In genomic region chr4:53377319-53378170, GRCh38 we compare ENCODE assay signal across 1 cellular context.
A peak's percentile ranks its signal among the peaks of the same experiment; 100 is the strongest.
TF ChIP-seq lines count a peak whose summit lies in the region.

Gene FIP1L1, plus strand, starts transcription at chr4:53377641. Its CDS starts 198 bp downstream, at chr4:53377839.

TF ChIP-seq in K562, 482 proteins besides CTCF, POLR2A, EP300 and RAD21 (continued from another document and continues in another):
- TF ChIP-seq ZNF512 (tag; IDR thresholded peaks at IDR 0.05) = peak; percentile 52; the same call in 1 of the 2 replicates
- no peak for TF ChIP-seq ERF (CRISPR knock-in tag; IDR thresholded peaks at IDR 0.05)
- TF ChIP-seq ZNF354B (CRISPR knock-in tag; IDR thresholded peaks at IDR 0.05) = no peak
- TF ChIP-seq ZNF24 (IDR thresholded peaks at IDR 0.05) = 0 out of 2 replicates have a peak, but pooled peaks have one; percentile 26
- peak in 1 of 2 experiments; percentile 27; a peak in 3 of 4 replicates for TF ChIP-seq MNT (conservative IDR thresholded peaks at IDR 0.05)
- no peak for TF ChIP-seq CEBPZ (IDR thresholded peaks at IDR 0.05; ENCODE audit: borderline replicate concordance, low read depth, low read length)
- no peak for TF ChIP-seq ZNF695 (CRISPR knock-in tag; IDR thresholded peaks at IDR 0.05)
- no peak for TF ChIP-seq FOXK1 (CRISPR knock-in tag; IDR thresholded peaks at IDR 0.05; ENCODE audit: borderline replicate concordance)
- TF ChIP-seq ZNF785 (CRISPR knock-in tag; IDR thresholded peaks at IDR 0.05) = no peak
- TF ChIP-seq BDP1 (IDR thresholded peaks at IDR 0.05; ENCODE audit: insufficient read depth, insufficient read length) = no peak
- peak; percentile 97 for TF ChIP-seq MEIS2 (IDR thresholded peaks at IDR 0.05; ENCODE audit: partially characterized antibody)
- no peak for TF ChIP-seq NR2F6 (CRISPR knock-in tag; IDR thresholded peaks at IDR 0.05)
- TF ChIP-seq GABPB1 (CRISPR knock-in tag; IDR thresholded peaks at IDR 0.05) = peak; percentile 79
- TF ChIP-seq NFIC (IDR thresholded peaks at IDR 0.05) = no peak
- no peak for TF ChIP-seq BACH1 (tag; IDR thresholded peaks at IDR 0.05)
- peak; percentile 41 to 49; a peak in 1 of 4 replicates for TF ChIP-seq FOXK2 (conservative IDR thresholded peaks at IDR 0.05 in 1 of 2, IDR thresholded peaks at IDR 0.05 in 1 of 2; ENCODE audit: low read depth in 2 of 2)
- TF ChIP-seq BCL6 (CRISPR knock-in tag; IDR thresholded peaks at IDR 0.05) = no peak
- TF ChIP-seq STAG1 (CRISPR knock-in tag; IDR thresholded peaks at IDR 0.05; ENCODE audit: borderline replicate concordance) = no peak
- TF ChIP-seq ILF3 (IDR thresholded peaks at IDR 0.05; ENCODE audit: borderline replicate concordance) = no peak
- no peak for TF ChIP-seq MAFF (IDR thresholded peaks at IDR 0.05; ENCODE audit: low read length)
- peak; percentile 66 to 88; a peak in 2 of 4 replicates for TF ChIP-seq SIN3A (IDR thresholded peaks at IDR 0.05; ENCODE audit: borderline replicate concordance in 2 of 2, control insufficient read depth in 1 of 2, low read depth in 2 of 2, low read length in 2 of 2)
- no peak for TF ChIP-seq TSHZ1 (CRISPR knock-in tag; IDR thresholded peaks at IDR 0.05)
- no peak for TF ChIP-seq MED1 (CRISPR knock-in tag; IDR thresholded peaks at IDR 0.05; ENCODE audit: borderline replicate concordance)
- TF ChIP-seq MTA1 (IDR thresholded peaks at IDR 0.05; ENCODE audit: borderline replicate concordance) = no peak
- TF ChIP-seq SRSF1 (IDR thresholded peaks at IDR 0.05; ENCODE audit: low read depth, low read length) = no peak
- TF ChIP-seq MITF (IDR thresholded peaks at IDR 0.05) = no peak
- TF ChIP-seq TEAD1 (CRISPR knock-in tag; IDR thresholded peaks at IDR 0.05) = peak in 1 of 2 experiments; percentile 86; a peak in 2 of 4 replicates
- no peak for TF ChIP-seq FOXJ3 (CRISPR knock-in tag; IDR thresholded peaks at IDR 0.05)
- TF ChIP-seq CBFA2T3 (IDR thresholded peaks at IDR 0.05) = no peak
- TF ChIP-seq ZNF77 (CRISPR knock-in tag; IDR thresholded peaks at IDR 0.05) = no peak
- TF ChIP-seq ZBTB5 (IDR thresholded peaks at IDR 0.05) = no peak
- no peak for TF ChIP-seq DIDO1 (tag; IDR thresholded peaks at IDR 0.05; ENCODE audit: low read depth)
- TF ChIP-seq ZNF212 (CRISPR knock-in tag; IDR thresholded peaks at IDR 0.05) = no peak
- peak in 1 of 2 experiments; percentile 71; a peak in 2 of 4 replicates for TF ChIP-seq HDAC1 (IDR thresholded peaks at IDR 0.05)
- TF ChIP-seq PHTF2 (CRISPR knock-in tag; IDR thresholded peaks at IDR 0.05) = no peak
- 0 out of 2 replicates have a peak, but pooled peaks have one; percentile 51 for TF ChIP-seq ZKSCAN1 (IDR thresholded peaks at IDR 0.05; ENCODE audit: low read depth, low read length)
- peak in 1 of 2 experiments; percentile 34; a peak in 1 of 4 replicates for TF ChIP-seq NONO (IDR thresholded peaks at IDR 0.05; ENCODE audit: low read depth in 2 of 2, low read length in 1 of 2)
- peak; percentile 89; the same call in 1 of the 2 replicates for TF ChIP-seq RBM14 (IDR thresholded peaks at IDR 0.05; ENCODE audit: borderline replicate concordance, insufficient read depth, low read depth, low read length)
- peak; percentile 77; the same call in 1 of the 2 replicates for TF ChIP-seq MAX (CRISPR knock-in tag; IDR thresholded peaks at IDR 0.05)
- peak in 1 of 2 experiments; percentile 69; a peak in 1 of 4 replicates for TF ChIP-seq FOXA3 (CRISPR knock-in tag; conservative IDR thresholded peaks at IDR 0.05 in 1 of 2, IDR thresholded peaks at IDR 0.05 in 1 of 2)
- no peak for TF ChIP-seq ZNF449 (CRISPR knock-in tag; IDR thresholded peaks at IDR 0.05)
- TF ChIP-seq CGGBP1 (CRISPR knock-in tag; IDR thresholded peaks at IDR 0.05) = peak; percentile 52; the same call in 1 of the 2 replicates
- TF ChIP-seq TSC22D4 (tag; IDR thresholded peaks at IDR 0.05) = no peak
- TF ChIP-seq RBM17 (IDR thresholded peaks at IDR 0.05; ENCODE audit: borderline replicate concordance, low read depth, low read length) = no peak
- no peak for TF ChIP-seq TOE1 (IDR thresholded peaks at IDR 0.05; ENCODE audit: borderline replicate concordance)
- TF ChIP-seq TOE1 (CRISPR knock-in tag; IDR thresholded peaks at IDR 0.05; ENCODE audit: borderline replicate concordance, low read depth) = no peak
